ENCODE assay signal across 36 cellular contexts in genomic region chr3:55904716-55905115, GRCh38.
"Had no signal": no experiment of that assay in that cellular context is flagged by ENCODE, and none has a peak within 500 bp of the region (broad histone marks: within the 10 kb centered on the region; RNA-seq: fewer than 3 reads in every experiment).

No MANE protein-coding gene starts in this region.

- H3K36me3 Mint-ChIP-seq: activated CD4-positive, alpha-beta memory T cell treated with anti-CD3 and anti-CD28 coated beads for 36 hours; activated naive CD4-positive, alpha-beta T cell treated with anti-CD3 and anti-CD28 coated beads, Interleukin-2, amount 50 U/mL, for 72 hours; T-cell had no signal

- H3K9me3 Mint-ChIP-seq: activated naive CD4-positive, alpha-beta T cell treated with anti-CD3 and anti-CD28 coated beads, Interleukin-2, amount 50 U/mL, for 72 hours; activated T-cell treated with anti-CD3 and anti-CD28 coated beads, Interleukin-2, amount 50 U/mL, for 4 hours; activated T-helper 1 cell treated with anti-CD3 and anti-CD28 coated beads, Interleukin-12 subunit alpha, Interleukin-12 subunit beta, Interleukin-2, Interleukin-4 antibody, amounts not matched to agents 30 ng/mL and 10 ng/mL and 1 ng/mL, durations not matched to agents 14 hours and 24 hours and 36 hours had no signal

- H3K27ac Mint-ChIP-seq: activated B cell treated with CpG ODN at 0.5 μM for 24 hours; activated CD4-positive, alpha-beta memory T cell treated with anti-CD3 and anti-CD28 coated beads for 36 hours; activated naive CD4-positive, alpha-beta T cell treated with anti-CD3 and anti-CD28 coated beads for 36 hours; activated naive CD4-positive, alpha-beta T cell treated with anti-CD3 and anti-CD28 coated beads, Interleukin-2, amount 50 U/mL, for 72 hours; activated T-helper 1 cell treated with anti-CD3 and anti-CD28 coated beads, Interleukin-12 subunit alpha, Interleukin-12 subunit beta, Interleukin-2, Interleukin-4 antibody, amounts not matched to agents 30 ng/mL and 10 ng/mL and 1 ng/mL, durations not matched to agents 14 hours and 24 hours and 36 hours; T-cell; T-helper 17 cell had no signal

- H3K4me3 Mint-ChIP-seq: activated B cell treated with CpG ODN at 0.5 μM for 24 hours; activated CD4-positive, alpha-beta memory T cell treated with anti-CD3 and anti-CD28 coated beads for 36 hours; activated naive CD4-positive, alpha-beta T cell treated with anti-CD3 and anti-CD28 coated beads for 36 hours; activated T-cell treated with anti-CD3 and anti-CD28 coated beads, Interleukin-2, amount 50 U/mL, for 4 hours; activated T-helper 1 cell treated with anti-CD3 and anti-CD28 coated beads, Interleukin-12 subunit alpha, Interleukin-12 subunit beta, Interleukin-2, Interleukin-4 antibody, amounts not matched to agents 30 ng/mL and 10 ng/mL and 1 ng/mL, durations not matched to agents 14 hours and 24 hours and 36 hours; T-cell; T-helper 17 cell had no signal

- FAIRE-seq: astrocyte, K562, RCC 7860 had no signal

- DNase-seq: activated B cell treated with CpG ODN at 0.5 μM for 24 hours; activated CD4-positive, alpha-beta memory T cell treated with anti-CD3 and anti-CD28 coated beads for 36 hours; activated CD4-positive, alpha-beta T cell treated with anti-CD3 and anti-CD28 coated beads for 4 hours; activated CD4-positive, alpha-beta T cell treated with anti-CD3 and anti-CD28 coated beads, Interleukin-2, amount 50 U/mL, for 1 hour; activated CD4-positive, CD25-positive, alpha-beta regulatory T cell treated with anti-CD3 and anti-CD28 coated beads, Interleukin-2, amount 50 U/mL, for 72 hours; activated CD8-positive, alpha-beta memory T cell treated with anti-CD3 and anti-CD28 coated beads, Interleukin-2, amount 50 U/mL, for 4 hours; activated gamma-delta T cell treated with Interleukin-2 at 50 U/mL for 16 hours; activated naive CD4-positive, alpha-beta T cell treated with anti-CD3 and anti-CD28 coated beads for 36 hours; activated T-cell treated with anti-CD3 and anti-CD28 coated beads for 4 hours; activated T-cell treated with anti-CD3 and anti-CD28 coated beads, Interleukin-2, amount 50 U/mL, for 4 hours; adrenal gland; body of pancreas; IMR-90; MM.1S; NCI-H1092 treated with DMSO at 0.1 percent for 48 hours; NCI-H1417; NCI-H146; NCI-H187; NCI-H2029 treated with DMSO at 0.1 percent for 48 hours; NCI-H2107; NCI-H2171; NCI-H510A; NCI-H526; NCI-H748 treated with DMSO at 0.1 percent for 48 hours; NK-92 treated with Interleukin-12 subunit alpha and Interleukin-12 subunit beta, amount 100 ng/mL, for 24 hours; PC-9; SIG-M5; T-cell; T-helper 17 cell; T-helper 9 cell had no signal

- H3K4me3 ChIP-seq: adrenal gland, body of pancreas, breast epithelium, K562, PC-9 had no signal

- H3K4me1 Mint-ChIP-seq: activated B cell treated with CpG ODN at 0.5 μM for 24 hours, T-cell, T-helper 17 cell had no signal

- H3K27me3 Mint-ChIP-seq: activated B cell treated with CpG ODN at 0.5 μM for 24 hours; activated CD4-positive, alpha-beta memory T cell treated with anti-CD3 and anti-CD28 coated beads for 36 hours; T-helper 17 cell had no signal
